Comparison of ENCODE assay signal across 8 cellular contexts in genomic region chr6:33205172-33206026, GRCh38. TPM values are rescaled to one million over a fixed set of nuclear protein-coding genes. Genes with fewer than 3 reads are reported as not detected.
DNase-seq lines count a peak whose midpoint lies in the region; ATAC-seq lines count a peak whose summit lies in the region.

No MANE protein-coding gene starts in this region.

- DNase-seq in DMS53 (lab: John Stamatoyannopoulos, UW) (peak; percentile 70), DMS153 treated with DMSO at 0.1 percent for 48 hours (lab: John Stamatoyannopoulos, UW; ENCODE audit: unreplicated experiment) (no peak), DMS114 treated with DMSO at 0.1 percent for 48 hours (lab: John Stamatoyannopoulos, UW; ENCODE audit: unreplicated experiment) (no peak)
- DNase-seq in Jurkat, Clone E6-1 (ENCODE audit: low read depth, low spot score), result no peak
- peak; percentile 71 for DNase-seq in activated naive CD4-positive, alpha-beta T cell treated with anti-CD3 and anti-CD28 coated beads for 36 hours

- H3K4me3 ChIP-seq in Jurkat, Clone E6-1 (ENCODE audit: low read length), result peak overlapping the region; percentile 85
- H3K4me3 ChIP-seq in iPS-18c (ENCODE audit: insufficient read depth, low read depth, low read length), result peak overlapping the region; percentile 85

- H3K27me3 Mint-ChIP-seq in activated naive CD4-positive, alpha-beta T cell treated with anti-CD3 and anti-CD28 coated beads for 36 hours (ENCODE audit: low read depth), result no peaks in the 10 kb centered on the region
- no peaks in the 10 kb centered on the region for H3K27me3 Mint-ChIP-seq in stimulated activated memory B cell treated with anti-CD40 and anti-IgM and Interleukin-4, amounts not matched to agents 10 μg/mL and 1 μg/mL and 100 μg/mL, for 72 hours

- H3K9me3 Mint-ChIP-seq in activated naive CD4-positive, alpha-beta T cell treated with anti-CD3 and anti-CD28 coated beads for 36 hours, result no peaks in the 10 kb centered on the region
- H3K9me3 Mint-ChIP-seq in stimulated activated memory B cell treated with anti-CD40 and anti-IgM and Interleukin-4, amounts not matched to agents 10 μg/mL and 1 μg/mL and 100 μg/mL, for 72 hours, result no peaks in the 10 kb centered on the region

- CTCF ChIA-PET in activated naive CD4-positive, alpha-beta T cell treated with anti-CD3 and anti-CD28 coated beads for 36 hours (lab: Charles Lee), result interaction anchor here (0.6 to 1.6 kb wide), 3 partner anchors 8 to 106 kb away, joined by 3 to 9 read pairs (median 4); no protein-coding TSS in a partner anchor

- H3K36me3 Mint-ChIP-seq in activated naive CD4-positive, alpha-beta T cell treated with anti-CD3 and anti-CD28 coated beads for 36 hours (ENCODE audit: low read depth), result peaks cover 36% of the 10 kb centered on the region
- H3K36me3 Mint-ChIP-seq in stimulated activated memory B cell treated with anti-CD40 and anti-IgM and Interleukin-4, amounts not matched to agents 10 μg/mL and 1 μg/mL and 100 μg/mL, for 72 hours, result peaks cover 35% of the 10 kb centered on the region

- H3K27ac Mint-ChIP-seq in activated naive CD4-positive, alpha-beta T cell treated with anti-CD3 and anti-CD28 coated beads for 36 hours, result peak overlapping the region; percentile 90
- peak overlapping the region; percentile 88 for H3K27ac Mint-ChIP-seq in stimulated activated memory B cell treated with anti-CD40 and anti-IgM and Interleukin-4, amounts not matched to agents 10 μg/mL and 1 μg/mL and 100 μg/mL, for 72 hours

- H3K9me3 ChIP-seq in iPS-18c (ENCODE audit: control insufficient read depth, insufficient read depth, low read length), result no peaks in the 10 kb centered on the region

- H3K4me1 Mint-ChIP-seq in activated naive CD4-positive, alpha-beta T cell treated with anti-CD3 and anti-CD28 coated beads for 36 hours (ENCODE audit: low read depth), result peaks cover 68% of the 10 kb centered on the region
- peaks cover 79% of the 10 kb centered on the region for H3K4me1 Mint-ChIP-seq in stimulated activated memory B cell treated with anti-CD40 and anti-IgM and Interleukin-4, amounts not matched to agents 10 μg/mL and 1 μg/mL and 100 μg/mL, for 72 hours

- H3K4me3 Mint-ChIP-seq in activated naive CD4-positive, alpha-beta T cell treated with anti-CD3 and anti-CD28 coated beads for 36 hours, result peak overlapping the region; percentile 85
- H3K4me3 Mint-ChIP-seq in stimulated activated memory B cell treated with anti-CD40 and anti-IgM and Interleukin-4, amounts not matched to agents 10 μg/mL and 1 μg/mL and 100 μg/mL, for 72 hours, result peak overlapping the region; percentile 95

- intact Hi-C loops in activated naive CD4-positive, alpha-beta T cell treated with anti-CD3 and anti-CD28 coated beads for 36 hours (cut with micrococcal nuclease), result loop anchor here (1.0 to 10.0 kb wide), 7 partner anchors 37 to 1011 kb away; partner anchors contain the start of genes GPSM3, KIFC1, PBX2 and PSMB8

- peak; percentile 13 for ATAC-seq in stimulated activated memory B cell treated with anti-CD40 and anti-IgM and Interleukin-4, amounts not matched to agents 10 μg/mL and 1 μg/mL and 100 μg/mL, for 72 hours
- no peak for ATAC-seq in HG03139 (IDR thresholded peaks at IDR 0.05; ENCODE audit: unreplicated experiment)

RNA-seq across cellular contexts. Expression of gene HSD17B8, which starts 0.9 kb away (rescaled TPM):
- 16.4 TPM for polyA plus RNA-seq in Jurkat, Clone E6-1 (2012; ENCODE audit: insufficient read depth, insufficient read length)
- 10 to 100 TPM; 31.3 to 33.5 TPM for total RNA-seq in activated naive CD4-positive, alpha-beta T cell treated with anti-CD3 and anti-CD28 coated beads for 36 hours

RNA-seq across cellular contexts. Expression of gene RING1, which starts 2.9 kb away (rescaled TPM):
- polyA plus RNA-seq in Jurkat, Clone E6-1 (2012; ENCODE audit: insufficient read depth, insufficient read length), result 75.4 TPM
- total RNA-seq in activated naive CD4-positive, alpha-beta T cell treated with anti-CD3 and anti-CD28 coated beads for 36 hours, result 10 to 100 TPM; 17.1 to 18.2 TPM

RNA-seq across cellular contexts. Expression of gene SLC39A7, which starts 4.7 kb away (rescaled TPM):
- polyA plus RNA-seq in Jurkat, Clone E6-1 (2012; ENCODE audit: insufficient read depth, insufficient read length), result 81.6 TPM
- 10 to 100 TPM; 35.9 to 39.5 TPM for total RNA-seq in activated naive CD4-positive, alpha-beta T cell treated with anti-CD3 and anti-CD28 coated beads for 36 hours

RNA-seq across cellular contexts. Expression of gene RXRB, which starts 4.9 kb away (rescaled TPM):
- polyA plus RNA-seq in Jurkat, Clone E6-1 (2012; ENCODE audit: insufficient read depth, insufficient read length), result 45.5 TPM
- total RNA-seq in activated naive CD4-positive, alpha-beta T cell treated with anti-CD3 and anti-CD28 coated beads for 36 hours, result 10 to 100 TPM; 50.4 to 50.6 TPM

RNA-seq across cellular contexts. Expression of gene COL11A2, which starts 13.1 kb away (rescaled TPM):
- 2.7 TPM for polyA plus RNA-seq in Jurkat, Clone E6-1 (2012; ENCODE audit: insufficient read depth, insufficient read length)
- 1 to 10 TPM in 1 of 2 experiments, under 1 TPM in 1; 0.88 to 1.4 TPM for total RNA-seq in activated naive CD4-positive, alpha-beta T cell treated with anti-CD3 and anti-CD28 coated beads for 36 hours

Comparison
In these comparisons a context has a peak if more than half of its experiments do, and no peak if none do; other contexts are left out.
1. DNase-seq: peak in DMS53 (single experiment) and activated naive CD4-positive, alpha-beta T cell treated with anti-CD3 and anti-CD28 coated beads for 36 hours (single experiment); none in Jurkat, Clone E6-1 (single experiment), DMS153 treated with DMSO at 0.1 percent for 48 hours (single experiment) and DMS114 treated with DMSO at 0.1 percent for 48 hours (single experiment).